9 cellular contexts compared by ENCODE assay signal in genomic region chr17:75088465-75088895, GRCh38. TPM values are rescaled to one million over a fixed set of nuclear protein-coding genes. Genes with fewer than 3 reads are reported as not detected.
DNase-seq lines count a peak whose midpoint lies in the region; ATAC-seq and TF ChIP-seq lines count a peak whose summit lies in the region.
"Had no signal": no experiment of that assay in that cellular context is flagged by ENCODE, and none has a peak within 500 bp of the region (broad histone marks: within the 10 kb centered on the region; RNA-seq: fewer than 3 reads in every experiment).

No MANE protein-coding gene starts in this region.

- ATAC-seq in GM18909 (IDR thresholded peaks at IDR 0.05; ENCODE audit: poor library complexity, unreplicated experiment) = peak; percentile 11
- peak; percentile 4 to 43 (median 23) for ATAC-seq in heart right ventricle
- no peak for ATAC-seq in GM19324 (IDR thresholded peaks at IDR 0.05; ENCODE audit: low FRiP score, unreplicated experiment)

- POLR2A ChIA-PET in HEK293T (lab: Yijun Ruan, JAX) = interaction anchor here (1.0 to 2.5 kb wide), 6 partner anchors 10 to 76 kb away, joined by 3 to 10 read pairs (median 5); partner anchors contain the start of genes ARMC7 and MRPL58

- no peaks in the 10 kb centered on the region for H3K9me3 ChIP-seq in heart right ventricle

- H3K4me1 Mint-ChIP-seq in activated T-helper 1 cell treated with anti-CD3 and anti-CD28 coated beads, Interleukin-12 subunit alpha, Interleukin-12 subunit beta, Interleukin-2, Interleukin-4 antibody, amounts not matched to agents 30 ng/mL and 10 ng/mL and 1 ng/mL, durations not matched to agents 14 hours and 24 hours and 36 hours (ENCODE audit: low read depth) = peaks cover 33% of the 10 kb centered on the region

- H3K4me1 ChIP-seq in heart right ventricle (peaks cover 14 to 62% (median 36%) of the 10 kb centered on the region in 9 donors), rectal smooth muscle tissue (ENCODE audit: control insufficient read depth, insufficient read depth, low read length) (peaks cover 3% of the 10 kb centered on the region)

- peak in 1 of 9 donors; percentile 14 for TF ChIP-seq CTCF in heart right ventricle (IDR thresholded peaks at IDR 0.05)

- CTCF ChIA-PET in HEK293T (lab: Yijun Ruan, JAX) = interaction anchor here (1.0 to 1.8 kb wide), 2 partner anchors 17 to 83 kb away, joined by 3 to 7 read pairs; no protein-coding TSS in a partner anchor

- 74 to 78% methylated on average over 9 of the region's 9 CpGs for WGBS in heart right ventricle, 2 donors

- peak overlapping the region; percentile 80 for H3K4me3 Mint-ChIP-seq in activated T-helper 1 cell treated with anti-CD3 and anti-CD28 coated beads, Interleukin-12 subunit alpha, Interleukin-12 subunit beta, Interleukin-2, Interleukin-4 antibody, amounts not matched to agents 30 ng/mL and 10 ng/mL and 1 ng/mL, durations not matched to agents 14 hours and 24 hours and 36 hours

- no peaks in the 10 kb centered on the region for H3K9me3 Mint-ChIP-seq in activated T-helper 1 cell treated with anti-CD3 and anti-CD28 coated beads, Interleukin-12 subunit alpha, Interleukin-12 subunit beta, Interleukin-2, Interleukin-4 antibody, amounts not matched to agents 30 ng/mL and 10 ng/mL and 1 ng/mL, durations not matched to agents 14 hours and 24 hours and 36 hours

- intact Hi-C loops in activated T-helper 1 cell treated with anti-CD3 and anti-CD28 coated beads, Interleukin-12 subunit alpha, Interleukin-12 subunit beta, Interleukin-2, Interleukin-4 antibody, amounts not matched to agents 30 ng/mL and 10 ng/mL and 1 ng/mL, durations not matched to agents 14 hours and 24 hours and 36 hours (cut with micrococcal nuclease) = loop anchor here (5.0 kb wide), 2 partner anchors 41 to 106 kb away; partner anchors contain the start of genes ATP5PD and KCTD2
- intact Hi-C loops in heart right ventricle (cut with DNase I) = no loop called here

- H3K27ac ChIP-seq in heart right ventricle (peak overlapping the region; percentile 46 to 98 (median 93)), rectal smooth muscle tissue (ENCODE audit: low read depth, low read length) (peak overlapping the region; percentile 56)

- peak overlapping the region; percentile 42 for H3K27ac Mint-ChIP-seq in activated T-helper 1 cell treated with anti-CD3 and anti-CD28 coated beads, Interleukin-12 subunit alpha, Interleukin-12 subunit beta, Interleukin-2, Interleukin-4 antibody, amounts not matched to agents 30 ng/mL and 10 ng/mL and 1 ng/mL, durations not matched to agents 14 hours and 24 hours and 36 hours

- peaks cover 0 to under 1% (median 0%) of the 10 kb centered on the region in 9 donors for H3K36me3 ChIP-seq in heart right ventricle
- H3K36me3 ChIP-seq in rectal smooth muscle tissue (ENCODE audit: control insufficient read depth, insufficient read depth, low read length) = no peaks in the 10 kb centered on the region

- no peak for DNase-seq in activated T-helper 1 cell treated with anti-CD3 and anti-CD28 coated beads, Interleukin-12 subunit alpha, Interleukin-12 subunit beta, Interleukin-2, Interleukin-4 antibody, amounts not matched to agents 30 ng/mL and 10 ng/mL and 1 ng/mL, durations not matched to agents 14 hours and 24 hours and 36 hours (ENCODE audit: low spot score)
- DNase-seq in heart right ventricle (no peak), retina (no peak), HuH-7 (ENCODE audit: low spot score) (no peak), HEK293T (ENCODE audit: extremely low spot score) (no peak)
- DNase-seq: activated gamma-delta T cell had no signal

- H3K4me3 ChIP-seq in heart right ventricle = peak overlapping the region; percentile 24 to 88 (median 66)
- peak overlapping the region; percentile 79 for H3K4me3 ChIP-seq in rectal smooth muscle tissue (ENCODE audit: low read length)

- peak overlapping the region; percentile 82 for H3K9ac ChIP-seq in rectal smooth muscle tissue (ENCODE audit: low read length)

- no peaks in the 10 kb centered on the region for H3K27me3 ChIP-seq in heart right ventricle
- no peaks in the 10 kb centered on the region for H3K27me3 ChIP-seq in rectal smooth muscle tissue (ENCODE audit: control insufficient read depth, insufficient read depth, low read length)

- H3K27me3 Mint-ChIP-seq in activated T-helper 1 cell treated with anti-CD3 and anti-CD28 coated beads, Interleukin-12 subunit alpha, Interleukin-12 subunit beta, Interleukin-2, Interleukin-4 antibody, amounts not matched to agents 30 ng/mL and 10 ng/mL and 1 ng/mL, durations not matched to agents 14 hours and 24 hours and 36 hours (ENCODE audit: insufficient read depth) = no peaks in the 10 kb centered on the region

- H3K36me3 Mint-ChIP-seq in activated T-helper 1 cell treated with anti-CD3 and anti-CD28 coated beads, Interleukin-12 subunit alpha, Interleukin-12 subunit beta, Interleukin-2, Interleukin-4 antibody, amounts not matched to agents 30 ng/mL and 10 ng/mL and 1 ng/mL, durations not matched to agents 14 hours and 24 hours and 36 hours (ENCODE audit: low read depth) = no peaks in the 10 kb centered on the region

TF ChIP-seq in HEK293T, 16 proteins besides CTCF, POLR2A, EP300 and RAD21:
- TF ChIP-seq ZNF384 (IDR thresholded peaks at IDR 0.05) (no peak), SUZ12 (IDR thresholded peaks at IDR 0.05) (no peak), BHLHE40 (IDR thresholded peaks at IDR 0.05; ENCODE audit: borderline replicate concordance) (no peak), SP1 (IDR thresholded peaks at IDR 0.05) (no peak), NFRKB (IDR thresholded peaks at IDR 0.05) (no peak), TARDBP (IDR thresholded peaks at IDR 0.05) (no peak), ARNT (IDR thresholded peaks at IDR 0.05) (no peak), ELF4 (IDR thresholded peaks at IDR 0.05) (no peak), L3MBTL2 (conservative IDR thresholded peaks at IDR 0.05) (no peak), HDGF (IDR thresholded peaks at IDR 0.05; ENCODE audit: borderline replicate concordance) (no peak), LEF1 (IDR thresholded peaks at IDR 0.05; ENCODE audit: borderline replicate concordance) (no peak), CTBP1 (IDR thresholded peaks at IDR 0.05; ENCODE audit: borderline replicate concordance) (no peak), FOXK2 (IDR thresholded peaks at IDR 0.05) (no peak), FOXA1 (IDR thresholded peaks at IDR 0.05) (no peak)
- TF ChIP-seq, protein P1, sequence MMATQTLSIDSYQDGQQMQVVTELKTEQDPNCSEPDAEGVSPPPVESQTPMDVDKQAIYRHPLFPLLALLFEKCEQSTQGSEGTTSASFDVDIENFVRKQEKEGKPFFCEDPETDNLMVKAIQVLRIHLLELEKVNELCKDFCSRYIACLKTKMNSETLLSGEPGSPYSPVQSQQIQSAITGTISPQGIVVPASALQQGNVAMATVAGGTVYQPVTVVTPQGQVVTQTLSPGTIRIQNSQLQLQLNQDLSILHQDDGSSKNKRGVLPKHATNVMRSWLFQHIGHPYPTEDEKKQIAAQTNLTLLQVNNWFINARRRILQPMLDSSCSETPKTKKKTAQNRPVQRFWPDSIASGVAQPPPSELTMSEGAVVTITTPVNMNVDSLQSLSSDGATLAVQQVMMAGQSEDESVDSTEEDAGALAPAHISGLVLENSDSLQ (IDR thresholded peaks at IDR 0.05) = no peak
TF ChIP-seq in HEK293T: peak in this region for 0.

RNA-seq across cellular contexts. Expression of gene SLC16A5, which starts 0.7 kb away (rescaled TPM):
- total RNA-seq in activated T-helper 1 cell treated with anti-CD3 and anti-CD28 coated beads, Interleukin-12 subunit alpha, Interleukin-12 subunit beta, Interleukin-2, Interleukin-4 antibody, amounts not matched to agents 30 ng/mL and 10 ng/mL and 1 ng/mL, durations not matched to agents 14 hours and 24 hours and 36 hours = 5.5 and 7.2 TPM in 2 replicates
- 10 to 100 TPM in 8 of 10 donors, 1 to 10 TPM in 2; 7.5 to 17.4 (median 11.9) TPM for total RNA-seq in heart right ventricle
- 10 to 100 TPM in 1 of 2 donors, 1 to 10 TPM in 1; 3.6 to 12.4 TPM for polyA plus RNA-seq in heart right ventricle

RNA-seq across cellular contexts. Expression of gene ARMC7, which starts 21.3 kb away (rescaled TPM):
- total RNA-seq in activated T-helper 1 cell treated with anti-CD3 and anti-CD28 coated beads, Interleukin-12 subunit alpha, Interleukin-12 subunit beta, Interleukin-2, Interleukin-4 antibody, amounts not matched to agents 30 ng/mL and 10 ng/mL and 1 ng/mL, durations not matched to agents 14 hours and 24 hours and 36 hours = 11.6 and 13.0 TPM in 2 replicates
- 1 to 10 TPM; 4.7 to 7.9 (median 5.2) TPM for total RNA-seq in heart right ventricle
- polyA plus RNA-seq in heart right ventricle = 1 to 10 TPM; 3.1 to 7.2 TPM

RNA-seq across cellular contexts. Expression of gene KCTD2, which starts 41.5 kb away (rescaled TPM):
- 21.2 and 22.6 TPM in 2 replicates for total RNA-seq in activated T-helper 1 cell treated with anti-CD3 and anti-CD28 coated beads, Interleukin-12 subunit alpha, Interleukin-12 subunit beta, Interleukin-2, Interleukin-4 antibody, amounts not matched to agents 30 ng/mL and 10 ng/mL and 1 ng/mL, durations not matched to agents 14 hours and 24 hours and 36 hours
- total RNA-seq in heart right ventricle = 10 to 100 TPM; 19.6 to 41.1 (median 29.6) TPM
- polyA plus RNA-seq in heart right ventricle = 10 to 100 TPM; 11.8 to 19.2 TPM

RNA-seq across cellular contexts. Expression of gene ATP5PD, which starts 41.7 kb away (rescaled TPM):
- 152 and 165 TPM in 2 replicates for total RNA-seq in activated T-helper 1 cell treated with anti-CD3 and anti-CD28 coated beads, Interleukin-12 subunit alpha, Interleukin-12 subunit beta, Interleukin-2, Interleukin-4 antibody, amounts not matched to agents 30 ng/mL and 10 ng/mL and 1 ng/mL, durations not matched to agents 14 hours and 24 hours and 36 hours
- 1,000 to 10,000 TPM in 1 of 10 donors, 100 to 1,000 TPM in 9; 678 to 1,003 (median 867) TPM for total RNA-seq in heart right ventricle
- polyA plus RNA-seq in heart right ventricle = 1,000 to 10,000 TPM in 1 of 2 donors, 100 to 1,000 TPM in 1; 870 to 2,296 TPM

RNA-seq across cellular contexts. Expression of gene NT5C, which starts 43.1 kb away (rescaled TPM):
- 80.0 and 80.1 TPM in 2 replicates for total RNA-seq in activated T-helper 1 cell treated with anti-CD3 and anti-CD28 coated beads, Interleukin-12 subunit alpha, Interleukin-12 subunit beta, Interleukin-2, Interleukin-4 antibody, amounts not matched to agents 30 ng/mL and 10 ng/mL and 1 ng/mL, durations not matched to agents 14 hours and 24 hours and 36 hours
- 10 to 100 TPM; 17.1 to 33.3 (median 21.6) TPM for total RNA-seq in heart right ventricle
- 10 to 100 TPM; 50.0 to 71.7 TPM for polyA plus RNA-seq in heart right ventricle
